In genomic region chr6:33082702-33083101, GRCh38 we compare ENCODE assay signal across 9 cellular contexts. TPM values are rescaled to one million over a fixed set of nuclear protein-coding genes. Genes with fewer than 3 reads are reported as not detected.
DNase-seq lines count a peak whose midpoint lies in the region; ATAC-seq, FAIRE-seq and TF ChIP-seq lines count a peak whose summit lies in the region.
"Had no signal": no experiment of that assay in that cellular context is flagged by ENCODE, and none has a peak within 500 bp of the region (broad histone marks: within the 10 kb centered on the region; RNA-seq: fewer than 3 reads in every experiment).

No MANE protein-coding gene starts in this region.

- H3K4me1 Mint-ChIP-seq in T-helper 17 cell = peaks cover 37% of the 10 kb centered on the region
- H3K4me1 Mint-ChIP-seq in stimulated activated naive B cell treated with anti-CD40 and anti-IgM and Interleukin-4, amounts not matched to agents 10 μg/mL and 1 μg/mL and 100 μg/mL, for 72 hours = peaks cover 52 to 75% of the 10 kb centered on the region in 2 donors

- ATAC-seq in T-helper 17 cell = peak; percentile 66
- ATAC-seq in stimulated activated naive B cell treated with anti-CD40 and anti-IgM and Interleukin-4, amounts not matched to agents 10 μg/mL and 1 μg/mL and 100 μg/mL, for 72 hours (replicated peaks) = peak; percentile 53 to 64

- no peak overlapping the region for H3K4me3 Mint-ChIP-seq in T-helper 17 cell
- H3K4me3 Mint-ChIP-seq in stimulated activated naive B cell treated with anti-CD40 and anti-IgM and Interleukin-4, amounts not matched to agents 10 μg/mL and 1 μg/mL and 100 μg/mL, for 72 hours = peak overlapping the region; percentile 88 to 89

- no peak for FAIRE-seq in H54 (lab: Jason Lieb, UNC)
- FAIRE-seq: colon had no signal

- H3K9me3 ChIP-seq in T-helper 17 cell (ENCODE audit: control insufficient read depth, low read length, poor library complexity, severe bottlenecking) = no peaks in the 10 kb centered on the region

- TF ChIP-seq POLR2A in H54 (IDR thresholded peaks at IDR 0.05; ENCODE audit: low read depth, low read length) = no peak

- DNase-seq in Ammon's horn (ENCODE audit: low spot score) (peak; percentile 78), H54 (ENCODE audit: insufficient read length, low spot score) (peak; percentile 15), T-helper 17 cell (no peak), foreskin melanocyte (peak; percentile 50), DMS114 treated with DMSO at 0.1 percent for 48 hours (lab: John Stamatoyannopoulos, UW; ENCODE audit: unreplicated experiment) (no peak), NCI-H2227 treated with DMSO at 0.1 percent for 48 hours (lab: John Stamatoyannopoulos, UW) (no peak), NCI-H1105 treated with DMSO at 0.1 percent for 48 hours (lab: John Stamatoyannopoulos, UW) (no peak)
- DNase-seq in stimulated activated naive B cell treated with anti-CD40 and anti-IgM and Interleukin-4, amounts not matched to agents 10 μg/mL and 1 μg/mL and 100 μg/mL, for 72 hours = no peak

- peaks cover 10% of the 10 kb centered on the region for H3K36me3 Mint-ChIP-seq in T-helper 17 cell (ENCODE audit: low read depth)
- peaks cover 64 to 88% of the 10 kb centered on the region in 2 donors for H3K36me3 Mint-ChIP-seq in stimulated activated naive B cell treated with anti-CD40 and anti-IgM and Interleukin-4, amounts not matched to agents 10 μg/mL and 1 μg/mL and 100 μg/mL, for 72 hours

- H3K27ac Mint-ChIP-seq in T-helper 17 cell = no peak overlapping the region
- H3K27ac Mint-ChIP-seq in stimulated activated naive B cell treated with anti-CD40 and anti-IgM and Interleukin-4, amounts not matched to agents 10 μg/mL and 1 μg/mL and 100 μg/mL, for 72 hours = peak overlapping the region; percentile 97

- H3K9me3 Mint-ChIP-seq in stimulated activated naive B cell treated with anti-CD40 and anti-IgM and Interleukin-4, amounts not matched to agents 10 μg/mL and 1 μg/mL and 100 μg/mL, for 72 hours = no peaks in the 10 kb centered on the region

- H3K27me3 Mint-ChIP-seq in T-helper 17 cell = peaks cover 9% of the 10 kb centered on the region
- H3K27me3 Mint-ChIP-seq in stimulated activated naive B cell treated with anti-CD40 and anti-IgM and Interleukin-4, amounts not matched to agents 10 μg/mL and 1 μg/mL and 100 μg/mL, for 72 hours = no peaks in the 10 kb centered on the region

RNA-seq across cellular contexts. Expression of gene HLA-DPB1, which starts 6.9 kb away (rescaled TPM):
- total RNA-seq in T-helper 17 cell = 10 to 100 TPM; 67.7 to 77.4 TPM

RNA-seq across cellular contexts. Expression of gene HLA-DPA1, which starts 9.3 kb away (rescaled TPM):
- 10 to 100 TPM; 62.0 to 71.2 TPM for total RNA-seq in T-helper 17 cell

Comparison
In these comparisons a context has a peak if more than half of its experiments do, and no peak if none do; other contexts are left out.
1. DNase-seq: peak in Ammon's horn (single experiment), H54 (single experiment) and foreskin melanocyte (single experiment); none in T-helper 17 cell (0 of 3), stimulated activated naive B cell treated with anti-CD40 and anti-IgM and Interleukin-4, amounts not matched to agents 10 μg/mL and 1 μg/mL and 100 μg/mL, for 72 hours (single experiment), DMS114 treated with DMSO at 0.1 percent for 48 hours (single experiment), NCI-H2227 treated with DMSO at 0.1 percent for 48 hours (single experiment) and NCI-H1105 treated with DMSO at 0.1 percent for 48 hours (single experiment).